In the genomic region with DNA sequence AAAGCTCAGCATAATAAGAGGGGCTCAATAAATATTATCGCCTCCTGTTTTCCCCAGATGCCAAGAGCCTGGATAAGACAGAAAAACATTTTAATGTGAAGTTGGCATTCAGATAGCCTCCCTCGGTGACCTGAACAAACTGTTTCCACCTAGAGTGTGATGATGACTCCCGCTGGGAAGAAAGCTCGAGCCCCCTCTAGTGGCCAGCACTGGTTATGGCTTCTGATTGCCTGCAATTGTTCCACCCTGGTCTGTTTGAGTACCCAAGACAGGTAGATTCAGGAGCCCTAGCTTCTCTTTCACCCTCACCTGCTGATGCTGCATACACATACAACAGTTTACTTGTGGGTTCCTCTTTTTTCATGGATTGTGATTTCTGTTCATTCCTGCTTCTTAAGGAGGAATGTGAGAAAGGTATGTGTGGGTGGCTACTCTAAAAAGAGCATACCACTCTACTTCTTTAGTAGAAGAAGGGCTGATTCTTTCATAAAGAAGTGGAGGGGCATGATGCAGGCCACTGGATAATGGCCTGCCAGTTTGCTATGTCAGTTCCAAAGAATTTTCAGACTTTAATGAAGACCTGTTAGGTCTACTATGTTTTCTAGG, we compare ENCODE assay signal across 1 cellular context.
TF ChIP-seq lines count a peak whose summit lies in the region.

No MANE protein-coding gene starts in this region.

TF ChIP-seq in HepG2, 621 proteins besides CTCF, POLR2A, EP300 and RAD21 (continued from another document and continues in another):
- TF ChIP-seq, protein P1, sequence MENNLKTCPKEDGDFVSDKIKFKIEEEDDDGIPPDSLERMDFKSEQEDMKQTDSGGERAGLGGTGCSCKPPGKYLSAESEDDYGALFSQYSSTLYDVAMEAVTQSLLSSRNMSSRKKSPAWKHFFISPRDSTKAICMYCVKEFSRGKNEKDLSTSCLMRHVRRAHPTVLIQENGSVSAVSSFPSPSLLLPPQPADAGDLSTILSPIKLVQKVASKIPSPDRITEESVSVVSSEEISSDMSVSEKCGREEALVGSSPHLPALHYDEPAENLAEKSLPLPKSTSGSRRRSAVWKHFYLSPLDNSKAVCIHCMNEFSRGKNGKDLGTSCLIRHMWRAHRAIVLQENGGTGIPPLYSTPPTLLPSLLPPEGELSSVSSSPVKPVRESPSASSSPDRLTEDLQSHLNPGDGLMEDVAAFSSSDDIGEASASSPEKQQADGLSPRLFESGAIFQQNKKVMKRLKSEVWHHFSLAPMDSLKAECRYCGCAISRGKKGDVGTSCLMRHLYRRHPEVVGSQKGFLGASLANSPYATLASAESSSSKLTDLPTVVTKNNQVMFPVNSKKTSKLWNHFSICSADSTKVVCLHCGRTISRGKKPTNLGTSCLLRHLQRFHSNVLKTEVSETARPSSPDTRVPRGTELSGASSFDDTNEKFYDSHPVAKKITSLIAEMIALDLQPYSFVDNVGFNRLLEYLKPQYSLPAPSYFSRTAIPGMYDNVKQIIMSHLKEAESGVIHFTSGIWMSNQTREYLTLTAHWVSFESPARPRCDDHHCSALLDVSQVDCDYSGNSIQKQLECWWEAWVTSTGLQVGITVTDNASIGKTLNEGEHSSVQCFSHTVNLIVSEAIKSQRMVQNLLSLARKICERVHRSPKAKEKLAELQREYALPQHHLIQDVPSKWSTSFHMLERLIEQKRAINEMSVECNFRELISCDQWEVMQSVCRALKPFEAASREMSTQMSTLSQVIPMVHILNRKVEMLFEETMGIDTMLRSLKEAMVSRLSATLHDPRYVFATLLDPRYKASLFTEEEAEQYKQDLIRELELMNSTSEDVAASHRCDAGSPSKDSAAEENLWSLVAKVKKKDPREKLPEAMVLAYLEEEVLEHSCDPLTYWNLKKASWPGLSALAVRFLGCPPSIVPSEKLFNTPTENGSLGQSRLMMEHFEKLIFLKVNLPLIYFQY (CRISPR knock-in tag; IDR thresholded peaks at IDR 0.05; ENCODE audit: borderline replicate concordance): no peak
- no peak for TF ChIP-seq CHD4 (IDR thresholded peaks at IDR 0.05; ENCODE audit: borderline replicate concordance, low read length)
- TF ChIP-seq, protein P2, sequence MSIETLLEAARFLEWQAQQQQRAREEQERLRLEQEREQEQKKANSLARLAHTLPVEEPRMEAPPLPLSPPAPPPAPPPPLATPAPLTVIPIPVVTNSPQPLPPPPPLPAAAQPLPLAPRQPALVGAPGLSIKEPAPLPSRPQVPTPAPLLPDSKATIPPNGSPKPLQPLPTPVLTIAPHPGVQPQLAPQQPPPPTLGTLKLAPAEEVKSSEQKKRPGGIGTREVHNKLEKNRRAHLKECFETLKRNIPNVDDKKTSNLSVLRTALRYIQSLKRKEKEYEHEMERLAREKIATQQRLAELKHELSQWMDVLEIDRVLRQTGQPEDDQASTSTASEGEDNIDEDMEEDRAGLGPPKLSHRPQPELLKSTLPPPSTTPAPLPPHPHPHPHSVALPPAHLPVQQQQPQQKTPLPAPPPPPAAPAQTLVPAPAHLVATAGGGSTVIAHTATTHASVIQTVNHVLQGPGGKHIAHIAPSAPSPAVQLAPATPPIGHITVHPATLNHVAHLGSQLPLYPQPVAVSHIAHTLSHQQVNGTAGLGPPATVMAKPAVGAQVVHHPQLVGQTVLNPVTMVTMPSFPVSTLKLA (IDR thresholded peaks at IDR 0.05): no peak
- no peak for TF ChIP-seq ZNF720 (CRISPR knock-in tag; IDR thresholded peaks at IDR 0.05)
- TF ChIP-seq, protein P3, sequence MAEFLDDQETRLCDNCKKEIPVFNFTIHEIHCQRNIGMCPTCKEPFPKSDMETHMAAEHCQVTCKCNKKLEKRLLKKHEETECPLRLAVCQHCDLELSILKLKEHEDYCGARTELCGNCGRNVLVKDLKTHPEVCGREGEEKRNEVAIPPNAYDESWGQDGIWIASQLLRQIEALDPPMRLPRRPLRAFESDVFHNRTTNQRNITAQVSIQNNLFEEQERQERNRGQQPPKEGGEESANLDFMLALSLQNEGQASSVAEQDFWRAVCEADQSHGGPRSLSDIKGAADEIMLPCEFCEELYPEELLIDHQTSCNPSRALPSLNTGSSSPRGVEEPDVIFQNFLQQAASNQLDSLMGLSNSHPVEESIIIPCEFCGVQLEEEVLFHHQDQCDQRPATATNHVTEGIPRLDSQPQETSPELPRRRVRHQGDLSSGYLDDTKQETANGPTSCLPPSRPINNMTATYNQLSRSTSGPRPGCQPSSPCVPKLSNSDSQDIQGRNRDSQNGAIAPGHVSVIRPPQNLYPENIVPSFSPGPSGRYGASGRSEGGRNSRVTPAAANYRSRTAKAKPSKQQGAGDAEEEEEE (CRISPR knock-in tag; IDR thresholded peaks at IDR 0.05; ENCODE audit: borderline replicate concordance): no peak
- no peak for TF ChIP-seq ZNF382 (CRISPR knock-in tag; IDR thresholded peaks at IDR 0.05; ENCODE audit: borderline replicate concordance)
- TF ChIP-seq TBP (CRISPR knock-in tag; IDR thresholded peaks at IDR 0.05): no peak
- TF ChIP-seq ZNF598 (CRISPR knock-in tag; IDR thresholded peaks at IDR 0.05; ENCODE audit: borderline replicate concordance): no peak
- no peak for TF ChIP-seq GTF3A (CRISPR knock-in tag; conservative IDR thresholded peaks at IDR 0.05)
- TF ChIP-seq IRF2 (CRISPR knock-in tag; IDR thresholded peaks at IDR 0.05): 0 out of 2 replicates have a peak, but pooled peaks have one; percentile 19
- TF ChIP-seq, protein P4, sequence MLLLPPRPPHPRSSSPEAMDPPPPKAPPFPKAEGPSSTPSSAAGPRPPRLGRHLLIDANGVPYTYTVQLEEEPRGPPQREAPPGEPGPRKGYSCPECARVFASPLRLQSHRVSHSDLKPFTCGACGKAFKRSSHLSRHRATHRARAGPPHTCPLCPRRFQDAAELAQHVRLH (CRISPR knock-in tag; IDR thresholded peaks at IDR 0.05; ENCODE audit: borderline replicate concordance, low read depth): 0 out of 2 replicates have a peak, but pooled peaks have one; percentile 44
- TF ChIP-seq ZNF605 (CRISPR knock-in tag; IDR thresholded peaks at IDR 0.05): no peak
- TF ChIP-seq, protein P5, sequence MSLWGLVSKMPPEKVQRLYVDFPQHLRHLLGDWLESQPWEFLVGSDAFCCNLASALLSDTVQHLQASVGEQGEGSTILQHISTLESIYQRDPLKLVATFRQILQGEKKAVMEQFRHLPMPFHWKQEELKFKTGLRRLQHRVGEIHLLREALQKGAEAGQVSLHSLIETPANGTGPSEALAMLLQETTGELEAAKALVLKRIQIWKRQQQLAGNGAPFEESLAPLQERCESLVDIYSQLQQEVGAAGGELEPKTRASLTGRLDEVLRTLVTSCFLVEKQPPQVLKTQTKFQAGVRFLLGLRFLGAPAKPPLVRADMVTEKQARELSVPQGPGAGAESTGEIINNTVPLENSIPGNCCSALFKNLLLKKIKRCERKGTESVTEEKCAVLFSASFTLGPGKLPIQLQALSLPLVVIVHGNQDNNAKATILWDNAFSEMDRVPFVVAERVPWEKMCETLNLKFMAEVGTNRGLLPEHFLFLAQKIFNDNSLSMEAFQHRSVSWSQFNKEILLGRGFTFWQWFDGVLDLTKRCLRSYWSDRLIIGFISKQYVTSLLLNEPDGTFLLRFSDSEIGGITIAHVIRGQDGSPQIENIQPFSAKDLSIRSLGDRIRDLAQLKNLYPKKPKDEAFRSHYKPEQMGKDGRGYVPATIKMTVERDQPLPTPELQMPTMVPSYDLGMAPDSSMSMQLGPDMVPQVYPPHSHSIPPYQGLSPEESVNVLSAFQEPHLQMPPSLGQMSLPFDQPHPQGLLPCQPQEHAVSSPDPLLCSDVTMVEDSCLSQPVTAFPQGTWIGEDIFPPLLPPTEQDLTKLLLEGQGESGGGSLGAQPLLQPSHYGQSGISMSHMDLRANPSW (CRISPR knock-in tag; IDR thresholded peaks at IDR 0.05; ENCODE audit: borderline replicate concordance): no peak
- TF ChIP-seq, protein P6, sequence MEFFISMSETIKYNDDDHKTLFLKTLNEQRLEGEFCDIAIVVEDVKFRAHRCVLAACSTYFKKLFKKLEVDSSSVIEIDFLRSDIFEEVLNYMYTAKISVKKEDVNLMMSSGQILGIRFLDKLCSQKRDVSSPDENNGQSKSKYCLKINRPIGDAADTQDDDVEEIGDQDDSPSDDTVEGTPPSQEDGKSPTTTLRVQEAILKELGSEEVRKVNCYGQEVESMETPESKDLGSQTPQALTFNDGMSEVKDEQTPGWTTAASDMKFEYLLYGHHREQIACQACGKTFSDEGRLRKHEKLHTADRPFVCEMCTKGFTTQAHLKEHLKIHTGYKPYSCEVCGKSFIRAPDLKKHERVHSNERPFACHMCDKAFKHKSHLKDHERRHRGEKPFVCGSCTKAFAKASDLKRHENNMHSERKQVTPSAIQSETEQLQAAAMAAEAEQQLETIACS (CRISPR knock-in tag; IDR thresholded peaks at IDR 0.05): no peak
- TF ChIP-seq, protein P7, sequence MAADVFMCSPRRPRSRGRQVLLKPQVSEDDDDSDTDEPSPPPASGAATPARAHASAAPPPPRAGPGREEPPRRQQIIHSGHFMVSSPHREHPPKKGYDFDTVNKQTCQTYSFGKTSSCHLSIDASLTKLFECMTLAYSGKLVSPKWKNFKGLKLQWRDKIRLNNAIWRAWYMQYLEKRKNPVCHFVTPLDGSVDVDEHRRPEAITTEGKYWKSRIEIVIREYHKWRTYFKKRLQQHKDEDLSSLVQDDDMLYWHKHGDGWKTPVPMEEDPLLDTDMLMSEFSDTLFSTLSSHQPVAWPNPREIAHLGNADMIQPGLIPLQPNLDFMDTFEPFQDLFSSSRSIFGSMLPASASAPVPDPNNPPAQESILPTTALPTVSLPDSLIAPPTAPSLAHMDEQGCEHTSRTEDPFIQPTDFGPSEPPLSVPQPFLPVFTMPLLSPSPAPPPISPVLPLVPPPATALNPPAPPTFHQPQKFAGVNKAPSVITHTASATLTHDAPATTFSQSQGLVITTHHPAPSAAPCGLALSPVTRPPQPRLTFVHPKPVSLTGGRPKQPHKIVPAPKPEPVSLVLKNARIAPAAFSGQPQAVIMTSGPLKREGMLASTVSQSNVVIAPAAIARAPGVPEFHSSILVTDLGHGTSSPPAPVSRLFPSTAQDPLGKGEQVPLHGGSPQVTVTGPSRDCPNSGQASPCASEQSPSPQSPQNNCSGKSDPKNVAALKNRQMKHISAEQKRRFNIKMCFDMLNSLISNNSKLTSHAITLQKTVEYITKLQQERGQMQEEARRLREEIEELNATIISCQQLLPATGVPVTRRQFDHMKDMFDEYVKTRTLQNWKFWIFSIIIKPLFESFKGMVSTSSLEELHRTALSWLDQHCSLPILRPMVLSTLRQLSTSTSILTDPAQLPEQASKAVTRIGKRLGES (CRISPR knock-in tag; IDR thresholded peaks at IDR 0.05; ENCODE audit: borderline replicate concordance): no peak
- no peak for TF ChIP-seq HNF4G (IDR thresholded peaks at IDR 0.05; ENCODE audit: borderline replicate concordance, low read depth, low read length)
- no peak for TF ChIP-seq HNF4G (CRISPR knock-in tag; IDR thresholded peaks at IDR 0.05; ENCODE audit: borderline replicate concordance, low read depth)
- TF ChIP-seq RELA (CRISPR knock-in tag; IDR thresholded peaks at IDR 0.05): no peak
- no peak for TF ChIP-seq HDAC6 (IDR thresholded peaks at IDR 0.05; ENCODE audit: low read depth, low read length)
- TF ChIP-seq, protein P8, sequence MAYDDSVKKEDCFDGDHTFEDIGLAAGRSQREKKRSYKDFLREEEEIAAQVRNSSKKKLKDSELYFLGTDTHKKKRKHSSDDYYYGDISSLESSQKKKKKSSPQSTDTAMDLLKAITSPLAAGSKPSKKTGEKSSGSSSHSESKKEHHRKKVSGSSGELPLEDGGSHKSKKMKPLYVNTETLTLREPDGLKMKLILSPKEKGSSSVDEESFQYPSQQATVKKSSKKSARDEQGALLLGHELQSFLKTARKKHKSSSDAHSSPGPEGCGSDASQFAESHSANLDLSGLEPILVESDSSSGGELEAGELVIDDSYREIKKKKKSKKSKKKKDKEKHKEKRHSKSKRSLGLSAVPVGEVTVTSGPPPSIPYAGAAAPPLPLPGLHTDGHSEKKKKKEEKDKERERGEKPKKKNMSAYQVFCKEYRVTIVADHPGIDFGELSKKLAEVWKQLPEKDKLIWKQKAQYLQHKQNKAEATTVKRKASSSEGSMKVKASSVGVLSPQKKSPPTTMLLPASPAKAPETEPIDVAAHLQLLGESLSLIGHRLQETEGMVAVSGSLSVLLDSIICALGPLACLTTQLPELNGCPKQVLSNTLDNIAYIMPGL (CRISPR knock-in tag; IDR thresholded peaks at IDR 0.05; ENCODE audit: borderline replicate concordance in 1 of 2, low read depth in 1 of 2): 0 out of 4 replicates have a peak, but pooled peaks have one; percentile 26 to 53
- no peak for TF ChIP-seq TCF7 (IDR thresholded peaks at IDR 0.05; ENCODE audit: low read depth)
- TF ChIP-seq DNMT3B (CRISPR knock-in tag; conservative IDR thresholded peaks at IDR 0.05): no peak
- no peak for TF ChIP-seq EED (CRISPR knock-in tag; IDR thresholded peaks at IDR 0.05)
- no peak for TF ChIP-seq TP53 (CRISPR knock-in tag; conservative IDR thresholded peaks at IDR 0.05)
- TF ChIP-seq, protein P9, sequence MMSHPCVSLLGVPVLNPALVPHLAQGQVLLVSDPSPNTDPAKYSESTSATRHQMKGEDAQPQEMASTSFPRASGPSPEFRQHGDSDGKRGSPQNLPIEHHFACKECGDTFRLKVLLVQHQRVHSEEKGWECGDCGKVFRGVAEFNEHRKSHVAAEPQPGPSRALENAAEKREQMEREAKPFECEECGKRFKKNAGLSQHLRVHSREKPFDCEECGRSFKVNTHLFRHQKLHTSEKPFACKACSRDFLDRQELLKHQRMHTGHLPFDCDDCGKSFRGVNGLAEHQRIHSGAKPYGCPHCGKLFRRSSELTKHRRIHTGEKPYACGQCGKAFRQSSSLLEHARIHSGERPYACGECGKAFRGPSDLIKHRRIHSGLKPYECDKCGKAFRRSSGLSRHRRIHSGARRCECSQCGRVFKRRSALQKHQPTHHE (CRISPR knock-in tag; IDR thresholded peaks at IDR 0.05; ENCODE audit: borderline replicate concordance): no peak
- TF ChIP-seq, protein P10, sequence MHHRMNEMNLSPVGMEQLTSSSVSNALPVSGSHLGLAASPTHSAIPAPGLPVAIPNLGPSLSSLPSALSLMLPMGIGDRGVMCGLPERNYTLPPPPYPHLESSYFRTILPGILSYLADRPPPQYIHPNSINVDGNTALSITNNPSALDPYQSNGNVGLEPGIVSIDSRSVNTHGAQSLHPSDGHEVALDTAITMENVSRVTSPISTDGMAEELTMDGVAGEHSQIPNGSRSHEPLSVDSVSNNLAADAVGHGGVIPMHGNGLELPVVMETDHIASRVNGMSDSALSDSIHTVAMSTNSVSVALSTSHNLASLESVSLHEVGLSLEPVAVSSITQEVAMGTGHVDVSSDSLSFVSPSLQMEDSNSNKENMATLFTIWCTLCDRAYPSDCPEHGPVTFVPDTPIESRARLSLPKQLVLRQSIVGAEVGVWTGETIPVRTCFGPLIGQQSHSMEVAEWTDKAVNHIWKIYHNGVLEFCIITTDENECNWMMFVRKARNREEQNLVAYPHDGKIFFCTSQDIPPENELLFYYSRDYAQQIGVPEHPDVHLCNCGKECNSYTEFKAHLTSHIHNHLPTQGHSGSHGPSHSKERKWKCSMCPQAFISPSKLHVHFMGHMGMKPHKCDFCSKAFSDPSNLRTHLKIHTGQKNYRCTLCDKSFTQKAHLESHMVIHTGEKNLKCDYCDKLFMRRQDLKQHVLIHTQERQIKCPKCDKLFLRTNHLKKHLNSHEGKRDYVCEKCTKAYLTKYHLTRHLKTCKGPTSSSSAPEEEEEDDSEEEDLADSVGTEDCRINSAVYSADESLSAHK (CRISPR knock-in tag; IDR thresholded peaks at IDR 0.05; ENCODE audit: borderline replicate concordance): no peak
- TF ChIP-seq ZNF431 (CRISPR knock-in tag; IDR thresholded peaks at IDR 0.05; ENCODE audit: borderline replicate concordance, low read depth): no peak
- TF ChIP-seq SOX6 (IDR thresholded peaks at IDR 0.05): no peak
- no peak for TF ChIP-seq SOX6 (CRISPR knock-in tag; IDR thresholded peaks at IDR 0.05)
- no peak for TF ChIP-seq ZNF329 (CRISPR knock-in tag; IDR thresholded peaks at IDR 0.05; ENCODE audit: low read depth)
